In genomic region chr17:4673169-4673568, GRCh38 we compare ENCODE assay signal across 21 cellular contexts. TPM values are rescaled to one million over a fixed set of nuclear protein-coding genes. Genes with fewer than 3 reads are reported as not detected.
DNase-seq lines count a peak whose midpoint lies in the region; ATAC-seq and TF ChIP-seq lines count a peak whose summit lies in the region.
"Had no signal": no experiment of that assay in that cellular context is flagged by ENCODE, and none has a peak within 500 bp of the region (broad histone marks: within the 10 kb centered on the region; RNA-seq: fewer than 3 reads in every experiment).

No MANE protein-coding gene starts in this region.

- no peak overlapping the region for H2BK5ac ChIP-seq in neuronal stem cell (ENCODE audit: low read length)

- H3K9ac ChIP-seq in neuronal stem cell (ENCODE audit: low read depth, low read length, poor library complexity), result no peak overlapping the region
- H3K9ac ChIP-seq in neural progenitor cell, result no peak overlapping the region
- H3K9ac ChIP-seq: BLaER1 had no signal

- intact Hi-C loops in activated CD4-positive, alpha-beta T cell treated with anti-CD3 and anti-CD28 coated beads, Interleukin-2, amount 10 ng/mL, durations not matched to agents 24 days and 14 days (cut with micrococcal nuclease), result no loop called here

- no peak overlapping the region for H3K14ac ChIP-seq in neuronal stem cell (ENCODE audit: low read length)

- ATAC-seq in activated naive CD4-positive, alpha-beta T cell treated with anti-CD3 and anti-CD28 coated beads, Interleukin-2, amount 50 U/mL, for 72 hours, result no peak
- ATAC-seq in GM21737 (IDR thresholded peaks at IDR 0.05; ENCODE audit: unreplicated experiment), result no peak
- ATAC-seq: A549, GM23338 had no signal

- H3K9me3 ChIP-seq in neuronal stem cell (replicated peaks in 1 of 2; ENCODE audit: control insufficient read depth in 2 of 2, insufficient read depth in 1 of 2, low read depth in 1 of 2, low read length in 2 of 2) (no peaks in the 10 kb centered on the region), neural progenitor cell (ENCODE audit: low read depth) (no peaks in the 10 kb centered on the region)
- H3K9me3 ChIP-seq: A549, BLaER1 had no signal

- H2AFZ ChIP-seq in neuronal stem cell (ENCODE audit: low read length) (no peak overlapping the region), neural progenitor cell (replicated peaks) (no peak overlapping the region)
- H2AFZ ChIP-seq: GM23338 had no signal

- H3K4me1 Mint-ChIP-seq in activated CD4-positive, alpha-beta T cell treated with anti-CD3 and anti-CD28 coated beads, Interleukin-2, amount 10 ng/mL, durations not matched to agents 24 days and 14 days, result peaks cover 2% of the 10 kb centered on the region
- H3K4me1 Mint-ChIP-seq in neural progenitor cell, result no peaks in the 10 kb centered on the region
- H3K4me1 Mint-ChIP-seq: CD14-positive monocyte had no signal

- no CpG with 5 or more reads among the region's 11 CpGs for WGBS in neuronal stem cell (ENCODE audit: extremely low coverage in 2 of 2, insufficient read length in 2 of 2, insufficient replicate concordance in 1 of 2), 2 donors

- H3K36me3 ChIP-seq in neuronal stem cell (replicated peaks in 1 of 2; ENCODE audit: control insufficient read depth in 2 of 2, insufficient read depth in 2 of 2, low read length in 2 of 2) (peaks cover 60 to 76% of the 10 kb centered on the region in 2 donors), neural progenitor cell (no peaks in the 10 kb centered on the region)

- H2AK5ac ChIP-seq in neuronal stem cell (ENCODE audit: low read depth, low read length), result no peak overlapping the region

- no peak overlapping the region for H3K4me3 Mint-ChIP-seq in activated CD4-positive, alpha-beta T cell treated with anti-CD3 and anti-CD28 coated beads, Interleukin-2, amount 10 ng/mL, durations not matched to agents 24 days and 14 days
- no peak overlapping the region for H3K4me3 Mint-ChIP-seq in neural progenitor cell
- H3K4me3 Mint-ChIP-seq: CD14-positive monocyte; CD4-positive, alpha-beta memory T cell; GM23338 had no signal

- H3K27ac ChIP-seq in neuronal stem cell (replicated peaks; ENCODE audit: low read length) (no peak overlapping the region), neural progenitor cell (no peak overlapping the region)
- H3K27ac ChIP-seq: 22Rv1, A549, BLaER1, HL-60 had no signal

- no peaks in the 10 kb centered on the region for H4K20me1 ChIP-seq in neural progenitor cell (ENCODE audit: low read depth)

- H3K4me3 ChIP-seq in neuronal stem cell (ENCODE audit: low read length in 2 of 2) (no peak overlapping the region), neural progenitor cell (no peak overlapping the region)
- H3K4me3 ChIP-seq: A549, BLaER1, GM23338 had no signal

- H3K79me2 ChIP-seq in neural progenitor cell (ENCODE audit: low read depth), result no peaks in the 10 kb centered on the region

- no peak overlapping the region for H3K4me2 ChIP-seq in neuronal stem cell (ENCODE audit: insufficient read depth, low read length, poor library complexity, severe bottlenecking)
- no peak overlapping the region for H3K4me2 ChIP-seq in neural progenitor cell
- H3K4me2 ChIP-seq: A549, BLaER1, GM23338 had no signal

- peak overlapping the region; percentile 34 for H3K23ac ChIP-seq in neuronal stem cell (ENCODE audit: low read depth, low read length, poor library complexity)

- H4K8ac ChIP-seq in neuronal stem cell (ENCODE audit: low read depth, low read length), result no peak overlapping the region

- H3K9me3 Mint-ChIP-seq in activated CD4-positive, alpha-beta T cell treated with anti-CD3 and anti-CD28 coated beads, Interleukin-2, amount 10 ng/mL, durations not matched to agents 24 days and 14 days, result no peaks in the 10 kb centered on the region
- no peaks in the 10 kb centered on the region for H3K9me3 Mint-ChIP-seq in activated naive CD4-positive, alpha-beta T cell treated with anti-CD3 and anti-CD28 coated beads, Interleukin-2, amount 50 U/mL, for 72 hours
- no peaks in the 10 kb centered on the region for H3K9me3 Mint-ChIP-seq in neural progenitor cell
- H3K9me3 Mint-ChIP-seq: CD14-positive monocyte; CD4-positive, alpha-beta memory T cell; GM23338 had no signal

- no peaks in the 10 kb centered on the region for H3K27me3 Mint-ChIP-seq in activated CD4-positive, alpha-beta T cell treated with anti-CD3 and anti-CD28 coated beads, Interleukin-2, amount 10 ng/mL, durations not matched to agents 24 days and 14 days
- H3K27me3 Mint-ChIP-seq in neural progenitor cell (ENCODE audit: insufficient read depth, low read depth), result no peaks in the 10 kb centered on the region
- H3K27me3 Mint-ChIP-seq: CD4-positive, alpha-beta memory T cell had no signal

- no peak overlapping the region for H3K4ac ChIP-seq in neuronal stem cell (ENCODE audit: low read length)

- no peak overlapping the region for H3K27ac Mint-ChIP-seq in activated CD4-positive, alpha-beta T cell treated with anti-CD3 and anti-CD28 coated beads, Interleukin-2, amount 10 ng/mL, durations not matched to agents 24 days and 14 days
- H3K27ac Mint-ChIP-seq in activated naive CD4-positive, alpha-beta T cell treated with anti-CD3 and anti-CD28 coated beads, Interleukin-2, amount 50 U/mL, for 72 hours, result peak overlapping the region; percentile 22 to 47
- H3K27ac Mint-ChIP-seq in neural progenitor cell, result no peak overlapping the region
- H3K27ac Mint-ChIP-seq: CD4-positive, alpha-beta memory T cell; GM23338 had no signal

- H3K79me1 ChIP-seq in neuronal stem cell (ENCODE audit: low read depth, low read length), result no peaks in the 10 kb centered on the region

- H2BK12ac ChIP-seq in neuronal stem cell (ENCODE audit: low read length), result no peak overlapping the region

- DNase-seq in activated CD4-positive, alpha-beta T cell treated with anti-CD3 and anti-CD28 coated beads, Interleukin-2, amount 10 ng/mL, durations not matched to agents 24 days and 14 days, result peak; percentile 53
- no peak for DNase-seq in activated CD4-positive, alpha-beta T cell treated with anti-CD3 and anti-CD28 coated beads for 48 hours
- no peak for DNase-seq in activated naive CD4-positive, alpha-beta T cell treated with anti-CD3 and anti-CD28 coated beads, Interleukin-2, amount 50 U/mL, for 72 hours (ENCODE audit: low spot score in 2 of 2)
- DNase-seq in activated naive CD4-positive, alpha-beta T cell treated with anti-CD3 and anti-CD28 coated beads, Interleukin-2, amount 50 U/mL, for 16 hours, result no peak
- DNase-seq in neuronal stem cell (ENCODE audit: low spot score) (no peak), neural progenitor cell (ENCODE audit: low spot score) (no peak)
- DNase-seq: AML-193; CD4-positive, alpha-beta memory T cell; DMS153; DMS79; GDM1; HCEC 1CT had no signal

- H3F3A ChIP-seq in neural progenitor cell (ENCODE audit: low read depth), result peaks cover 7% of the 10 kb centered on the region

- H4K91ac ChIP-seq in neuronal stem cell (ENCODE audit: low read depth, low read length, poor library complexity), result no peak overlapping the region

- peaks cover 64% of the 10 kb centered on the region for H3K36me3 Mint-ChIP-seq in activated CD4-positive, alpha-beta T cell treated with anti-CD3 and anti-CD28 coated beads, Interleukin-2, amount 10 ng/mL, durations not matched to agents 24 days and 14 days (ENCODE audit: low read depth)
- peaks cover 11 to 14% of the 10 kb centered on the region in 2 donors for H3K36me3 Mint-ChIP-seq in activated naive CD4-positive, alpha-beta T cell treated with anti-CD3 and anti-CD28 coated beads, Interleukin-2, amount 50 U/mL, for 72 hours
- H3K36me3 Mint-ChIP-seq in neural progenitor cell, result peaks cover 30% of the 10 kb centered on the region

- H3K4me1 ChIP-seq in neuronal stem cell (ENCODE audit: control insufficient read depth in 2 of 2, insufficient read depth in 1 of 2, low read depth in 1 of 2, low read length in 2 of 2) (no peaks in the 10 kb centered on the region), neural progenitor cell (no peaks in the 10 kb centered on the region)
- H3K4me1 ChIP-seq: BLaER1 had no signal

- H2BK15ac ChIP-seq in neuronal stem cell (ENCODE audit: low read length), result no peak overlapping the region

- H2BK120ac ChIP-seq in neuronal stem cell (ENCODE audit: low read depth, low read length), result no peak overlapping the region

- TF ChIP-seq CTCF in neural progenitor cell (IDR thresholded peaks at IDR 0.05), result no peak

- H3K27me3 ChIP-seq in neuronal stem cell (ENCODE audit: control insufficient read depth in 3 of 3, insufficient read depth in 3 of 3, low read depth in 1 of 3, low read length in 3 of 3) (no peaks in the 10 kb centered on the region), neural progenitor cell (no peaks in the 10 kb centered on the region)
- H3K27me3 ChIP-seq: BLaER1 had no signal

- no peak overlapping the region for H3K18ac ChIP-seq in neuronal stem cell (ENCODE audit: low read length)

RNA-seq across cellular contexts. Expression of gene PELP1, which starts 30.8 kb away (rescaled TPM):
- 140 and 141 TPM in 2 replicates for total RNA-seq in activated CD4-positive, alpha-beta T cell treated with anti-CD3 and anti-CD28 coated beads, Interleukin-2, amount 10 ng/mL, durations not matched to agents 24 days and 14 days
- total RNA-seq in activated naive CD4-positive, alpha-beta T cell treated with anti-CD3 and anti-CD28 coated beads, Interleukin-2, amount 50 U/mL, for 72 hours, result 100 to 1,000 TPM in 1 of 2 donors, 10 to 100 TPM in 1; 99.1 to 126 TPM
- polyA plus RNA-seq in neuronal stem cell (2013, experiment 1 of 2), result 45.3 TPM
- polyA plus RNA-seq in neuronal stem cell (2013, experiment 2 of 2), result 45.1 TPM
- 22.4 and 38.1 TPM in 2 replicates for total RNA-seq in neural progenitor cell (ENCODE audit: low replicate concordance)

RNA-seq across cellular contexts. Expression of gene ALOX15, which starts 31.7 kb away (rescaled TPM):
- total RNA-seq in activated CD4-positive, alpha-beta T cell treated with anti-CD3 and anti-CD28 coated beads, Interleukin-2, amount 10 ng/mL, durations not matched to agents 24 days and 14 days, result not detected in 2 replicates
- total RNA-seq in activated naive CD4-positive, alpha-beta T cell treated with anti-CD3 and anti-CD28 coated beads, Interleukin-2, amount 50 U/mL, for 72 hours, result under 1 TPM in 1 of 2 donors, not detected in 1; 0.14 TPM
- polyA plus RNA-seq in neuronal stem cell (2013, experiment 1 of 2), result 0.21 TPM
- 0.15 TPM for polyA plus RNA-seq in neuronal stem cell (2013, experiment 2 of 2)
- 0.12 TPM in 1 of 2 replicates, not detected in the other for total RNA-seq in neural progenitor cell (ENCODE audit: low replicate concordance)
- total RNA-seq: Daoy, HT1080 had no signal
- polyA plus RNA-seq: CD4-positive, alpha-beta memory T cell had no signal

RNA-seq across cellular contexts. Expression of gene ARRB2, which starts 37.3 kb away (rescaled TPM):
- total RNA-seq in activated CD4-positive, alpha-beta T cell treated with anti-CD3 and anti-CD28 coated beads, Interleukin-2, amount 10 ng/mL, durations not matched to agents 24 days and 14 days, result 189 and 193 TPM in 2 replicates
- total RNA-seq in activated naive CD4-positive, alpha-beta T cell treated with anti-CD3 and anti-CD28 coated beads, Interleukin-2, amount 50 U/mL, for 72 hours, result 100 to 1,000 TPM; 209 to 271 TPM
- 76.8 TPM for polyA plus RNA-seq in neuronal stem cell (2013, experiment 1 of 2)
- 75.4 TPM for polyA plus RNA-seq in neuronal stem cell (2013, experiment 2 of 2)
- total RNA-seq in neural progenitor cell (ENCODE audit: low replicate concordance), result 33.3 and 64.9 TPM in 2 replicates

RNA-seq across cellular contexts. Expression of gene MED11, which starts 58.1 kb away (rescaled TPM):
- 19.1 and 20.4 TPM in 2 replicates for total RNA-seq in activated CD4-positive, alpha-beta T cell treated with anti-CD3 and anti-CD28 coated beads, Interleukin-2, amount 10 ng/mL, durations not matched to agents 24 days and 14 days
- 10 to 100 TPM; 22.8 to 24.5 TPM for total RNA-seq in activated naive CD4-positive, alpha-beta T cell treated with anti-CD3 and anti-CD28 coated beads, Interleukin-2, amount 50 U/mL, for 72 hours
- polyA plus RNA-seq in neuronal stem cell (2013, experiment 1 of 2), result 25.0 TPM
- polyA plus RNA-seq in neuronal stem cell (2013, experiment 2 of 2), result 26.3 TPM
- total RNA-seq in neural progenitor cell (ENCODE audit: low replicate concordance), result 27.3 and 31.6 TPM in 2 replicates

Comparison
In these comparisons a context has a peak if more than half of its experiments do, and no peak if none do; other contexts are left out.
1. H3K27ac Mint-ChIP-seq: peak in activated naive CD4-positive, alpha-beta T cell treated with anti-CD3 and anti-CD28 coated beads, Interleukin-2, amount 50 U/mL, for 72 hours (2 of 2); none in activated CD4-positive, alpha-beta T cell treated with anti-CD3 and anti-CD28 coated beads, Interleukin-2, amount 10 ng/mL, durations not matched to agents 24 days and 14 days (single experiment) and neural progenitor cell (single experiment).